Comparison of ENCODE assay signal across 34 cellular contexts in genomic region chr22:50706481-50707125, GRCh38. TPM values are rescaled to one million over a fixed set of nuclear protein-coding genes. Genes with fewer than 3 reads are reported as not detected.
A peak's percentile ranks its signal among the peaks of the same experiment; 100 is the strongest.
DNase-seq lines count a peak whose midpoint lies in the region; ATAC-seq and TF ChIP-seq lines count a peak whose summit lies in the region.
"Had no signal": no experiment of that assay in that cellular context is flagged by ENCODE, and none has a peak within 500 bp of the region (broad histone marks: within the 10 kb centered on the region; RNA-seq: fewer than 3 reads in every experiment).

No MANE protein-coding gene starts in this region.

- H3K27ac Mint-ChIP-seq in endodermal cell (no peak overlapping the region), mesothelial cell of epicardium (no peak overlapping the region)
- H3K27ac Mint-ChIP-seq: activated CD4-positive, alpha-beta T cell treated with anti-CD3 and anti-CD28 coated beads for 36 hours; activated T-helper 2 cell treated with anti-CD3 and anti-CD28 coated beads, Interferon-gamma antibody, Interleukin-2, Interleukin-4, amounts not matched to agents 10 μg/mL and 5 μg/mL and 100 μg/mL, durations not matched to agents 14 hours and 24 hours and 36 hours had no signal

- H3K27me3 ChIP-seq in RWPE2 (ENCODE audit: insufficient read depth, poor library complexity, severe bottlenecking) (no peaks in the 10 kb centered on the region), endodermal cell (ENCODE audit: control insufficient read depth, insufficient read depth, low read length, poor library complexity, severe bottlenecking) (no peaks in the 10 kb centered on the region), spleen (replicated peaks in 1 of 7) (peaks cover 0 to 5% (median 0%) of the 10 kb centered on the region in 7 donors)
- H3K27me3 ChIP-seq: cardiac muscle cell, pancreas, Peyer's patch, vagina had no signal

- H3K4me1 Mint-ChIP-seq in endodermal cell (no peaks in the 10 kb centered on the region), mesothelial cell of epicardium (peaks cover 4% of the 10 kb centered on the region)

- H3K9me3 Mint-ChIP-seq in endodermal cell (no peaks in the 10 kb centered on the region), mesothelial cell of epicardium (no peaks in the 10 kb centered on the region)
- H3K9me3 Mint-ChIP-seq: activated T-helper 2 cell treated with anti-CD3 and anti-CD28 coated beads, Interferon-gamma antibody, Interleukin-2, Interleukin-4, amounts not matched to agents 10 μg/mL and 5 μg/mL and 100 μg/mL, durations not matched to agents 14 hours and 24 hours and 36 hours; naive thymus-derived CD8-positive, alpha-beta T cell; stimulated activated naive CD8-positive, alpha-beta T cell treated with anti-CD3 and anti-CD28 coated beads, Interleukin-15, amount 100 ng/mL, for 72 hours had no signal

- H3K4me3 ChIP-seq in RWPE2 (ENCODE audit: severe bottlenecking) (no peak overlapping the region), endodermal cell (ENCODE audit: low read length) (no peak overlapping the region), spleen (no peak overlapping the region)
- H3K4me3 ChIP-seq: cardiac muscle cell, coronary artery, lung, pancreas, Peyer's patch, thoracic aorta, vagina had no signal

- intact Hi-C loops in spleen (cut with DNase I; ENCODE audit: low total_unique reads), result no loop called here

- H3K4me3 Mint-ChIP-seq in endodermal cell (no peak overlapping the region), mesothelial cell of epicardium (peak overlapping the region; percentile 36)
- H3K4me3 Mint-ChIP-seq: activated CD4-positive, alpha-beta T cell treated with anti-CD3 and anti-CD28 coated beads for 36 hours; naive thymus-derived CD8-positive, alpha-beta T cell; stimulated activated naive CD8-positive, alpha-beta T cell treated with anti-CD3 and anti-CD28 coated beads, Interleukin-15, amount 100 ng/mL, for 72 hours had no signal

- H3K9me3 ChIP-seq in RWPE2 (ENCODE audit: severe bottlenecking) (no peaks in the 10 kb centered on the region), endodermal cell (ENCODE audit: control insufficient read depth, low read length) (no peaks in the 10 kb centered on the region), spleen (no peaks in the 10 kb centered on the region)
- H3K9me3 ChIP-seq: pancreas, Peyer's patch, thoracic aorta, vagina had no signal

- ATAC-seq in RWPE2 (ENCODE audit: low read depth) (no peak), GM19395 (IDR thresholded peaks at IDR 0.05; ENCODE audit: unreplicated experiment) (no peak)
- ATAC-seq: activated CD4-positive, alpha-beta T cell treated with anti-CD3 and anti-CD28 coated beads for 36 hours; esophagus mucosa; naive thymus-derived CD8-positive, alpha-beta T cell; stimulated activated naive CD8-positive, alpha-beta T cell treated with anti-CD3 and anti-CD28 coated beads, Interleukin-15, amount 100 ng/mL, for 72 hours had no signal

- no peak for TF ChIP-seq POLR2A in spleen (IDR thresholded peaks at IDR 0.05)

- H3K4me1 ChIP-seq in RWPE2 (ENCODE audit: insufficient read depth, poor library complexity, severe bottlenecking) (no peaks in the 10 kb centered on the region), endodermal cell (ENCODE audit: control insufficient read depth, insufficient read depth, low read length) (no peaks in the 10 kb centered on the region), spleen (peaks cover 0 to 82% (median 38%) of the 10 kb centered on the region in 6 donors)
- H3K4me1 ChIP-seq: pancreas, Peyer's patch, vagina had no signal

- 95 to 99% methylated on average over 12 to 14 of the region's 14 CpGs for WGBS in endodermal cell (ENCODE audit: insufficient coverage in 1 of 2, insufficient read length in 1 of 2), 2 experiments
- WGBS in spleen, 5 donors, result 75 to 91% (median 84%) methylated on average over 14 of the region's 14 CpGs

- TF ChIP-seq CTCF in RWPE2 (IDR thresholded peaks at IDR 0.05; ENCODE audit: poor library complexity, severe bottlenecking), result no peak
- TF ChIP-seq CTCF in endodermal cell (conservative IDR thresholded peaks at IDR 0.05), result no peak
- TF ChIP-seq CTCF in mesothelial cell of epicardium (IDR thresholded peaks at IDR 0.05; ENCODE audit: unreplicated experiment), result no peak
- TF ChIP-seq CTCF in spleen (IDR thresholded peaks at IDR 0.05 in 8 of 11, conservative IDR thresholded peaks at IDR 0.05 in 3 of 11), result no peak

- H3K27ac ChIP-seq in RWPE2 (ENCODE audit: poor library complexity, severe bottlenecking), result no peak overlapping the region
- no peak overlapping the region for H3K27ac ChIP-seq in endodermal cell (ENCODE audit: low read depth, low read length)
- peak overlapping the region in 1 of 8 donors; percentile 2 for H3K27ac ChIP-seq in spleen
- H3K27ac ChIP-seq: cardiac muscle cell, coronary artery, KMS-11, pancreas, Peyer's patch, thoracic aorta, vagina had no signal

- no peak overlapping the region for H3K9ac ChIP-seq in endodermal cell (ENCODE audit: extremely low read depth, low read length, poor library complexity, severe bottlenecking)
- H3K9ac ChIP-seq: KMS-11 had no signal

- DNase-seq in RWPE2 (ENCODE audit: low spot score) (peak; percentile 42), endodermal cell (peak; percentile 21), mesothelial cell of epicardium (ENCODE audit: low spot score in 2 of 2, unreplicated experiment in 2 of 2) (peak in 1 of 2 experiments; percentile 11), spleen (peak; percentile 48), NCI-H226 (no peak)
- no peak for DNase-seq in activated CD4-positive, alpha-beta T cell treated with anti-CD3 and anti-CD28 coated beads for 4 hours
- DNase-seq: activated CD4-positive, alpha-beta T cell treated with anti-CD3 and anti-CD28 coated beads for 36 hours; activated T-cell treated with anti-CD3 and anti-CD28 coated beads for 4 hours; effector memory CD4-positive, alpha-beta T cell; H7; NCI-H2107; NCI-H446; NCI-H82; Peyer's patch; retina; stimulated activated CD8-positive, alpha-beta memory T cell treated with anti-CD3 and anti-CD28 coated beads, Interleukin-4, amount 100 ng/mL, for 48 hours; stimulated activated naive CD8-positive, alpha-beta T cell treated with anti-CD3 and anti-CD28 coated beads, Interleukin-15, amount 100 ng/mL, for 72 hours; SW 1271; T-helper 9 cell had no signal

- H3K27me3 Mint-ChIP-seq in endodermal cell (ENCODE audit: insufficient read depth) (no peaks in the 10 kb centered on the region), mesothelial cell of epicardium (ENCODE audit: low read depth) (no peaks in the 10 kb centered on the region)
- H3K27me3 Mint-ChIP-seq: activated CD4-positive, alpha-beta T cell treated with anti-CD3 and anti-CD28 coated beads for 36 hours; stimulated activated naive CD8-positive, alpha-beta T cell treated with anti-CD3 and anti-CD28 coated beads, Interleukin-15, amount 100 ng/mL, for 72 hours had no signal

- no peaks in the 10 kb centered on the region; the same call in 1 of the 2 replicates for H3K36me3 ChIP-seq in RWPE2 (ENCODE audit: low read depth)
- H3K36me3 ChIP-seq in endodermal cell (ENCODE audit: control insufficient read depth, insufficient read depth, low read length), result no peaks in the 10 kb centered on the region
- peaks cover 0 to 72% (median 2%) of the 10 kb centered on the region in 6 donors for H3K36me3 ChIP-seq in spleen
- H3K36me3 ChIP-seq: cardiac muscle cell, pancreas, Peyer's patch, thoracic aorta had no signal

- H3K36me3 Mint-ChIP-seq in endodermal cell (ENCODE audit: low read depth) (peaks cover 8% of the 10 kb centered on the region), mesothelial cell of epicardium (peaks cover 2% of the 10 kb centered on the region)
- H3K36me3 Mint-ChIP-seq: naive thymus-derived CD8-positive, alpha-beta T cell had no signal

RNA-seq across cellular contexts. Expression of gene ACR, which starts 31.4 kb away (rescaled TPM):
- under 1 TPM in 1 of 2 donors, not detected in 1; 0.18 TPM for total RNA-seq in endodermal cell
- 0.71 TPM for polyA plus RNA-seq in endodermal cell (2013, experiment 1 of 2)
- polyA plus RNA-seq in endodermal cell (2013, experiment 2 of 2), result not detected
- 1.0 to 2.2 TPM (median 1.2 TPM) in 3 replicates for total RNA-seq in mesothelial cell of epicardium
- 10 to 100 TPM in 1 of 7 donors, 1 to 10 TPM in 5, under 1 TPM in 1; 0.88 to 12.5 (median 2.3) TPM for total RNA-seq in spleen
- polyA plus RNA-seq in spleen, result 1 to 10 TPM in 1 of 3 donors, under 1 TPM in 2; 0.21 to 1.2 (median 0.67) TPM
- total RNA-seq: activated CD4-positive, alpha-beta T cell treated with anti-CD3 and anti-CD28 coated beads for 36 hours; activated T-helper 2 cell treated with anti-CD3 and anti-CD28 coated beads, Interferon-gamma antibody, Interleukin-2, Interleukin-4, amounts not matched to agents 10 μg/mL and 5 μg/mL and 100 μg/mL, durations not matched to agents 14 hours and 24 hours and 36 hours; fibroblast of villous mesenchyme; H7; mononuclear cell; naive thymus-derived CD8-positive, alpha-beta T cell; Peyer's patch; thoracic aorta; vagina had no signal
- polyA plus RNA-seq: AG04450; cardiac muscle cell; keratinocyte; naive thymus-derived CD8-positive, alpha-beta T cell had no signal

RNA-seq across cellular contexts. Expression of gene SHANK3, which starts 34.0 kb away (rescaled TPM):
- 10 to 100 TPM in 1 of 2 donors, 1 to 10 TPM in 1; 9.4 to 11.1 TPM for total RNA-seq in endodermal cell
- 9.9 TPM for polyA plus RNA-seq in endodermal cell (2013, experiment 1 of 2)
- polyA plus RNA-seq in endodermal cell (2013, experiment 2 of 2), result 9.9 TPM
- total RNA-seq in mesothelial cell of epicardium, result 14.2 to 14.8 TPM (median 14.3 TPM) in 3 replicates
- 100 to 1,000 TPM in 3 of 7 donors, 10 to 100 TPM in 4; 55.5 to 264 (median 89.1) TPM for total RNA-seq in spleen
- polyA plus RNA-seq in spleen, result 100 to 1,000 TPM in 1 of 3 donors, 10 to 100 TPM in 1, 1 to 10 TPM in 1; 9.9 to 112 (median 31.8) TPM
- polyA plus RNA-seq: naive thymus-derived CD8-positive, alpha-beta T cell had no signal

Comparison
In these comparisons a context has a peak if more than half of its experiments do, and no peak if none do; other contexts are left out.
1. DNase-seq: peak in RWPE2 (single experiment), endodermal cell (single experiment) and spleen (single experiment); none in NCI-H226 (single experiment) and activated CD4-positive, alpha-beta T cell treated with anti-CD3 and anti-CD28 coated beads for 4 hours (0 of 2).